In genomic region chr2:73640946-73641766, GRCh38 we compare ENCODE assay signal across 24 cellular contexts. TPM values are rescaled to one million over a fixed set of nuclear protein-coding genes. Genes with fewer than 3 reads are reported as not detected.
"Had no signal": no experiment of that assay in that cellular context is flagged by ENCODE, and none has a peak within 500 bp of the region (broad histone marks: within the 10 kb centered on the region; RNA-seq: fewer than 3 reads in every experiment).

No MANE protein-coding gene starts in this region.

- H3K4me3 ChIP-seq: coronary artery, esophagus squamous epithelium, gastroesophageal sphincter, left ventricle myocardium inferior, lung, ovary, testis, tibial nerve had no signal

- H3K4me3 Mint-ChIP-seq: naive thymus-derived CD4-positive, alpha-beta T cell; nephron progenitor cell; stimulated activated memory B cell treated with anti-CD40 and anti-IgM and Interleukin-4, amounts not matched to agents 10 μg/mL and 1 μg/mL and 100 μg/mL, for 72 hours; stimulated activated naive CD8-positive, alpha-beta T cell treated with anti-CD3 and anti-CD28 coated beads, Interleukin-15, amount 100 ng/mL, for 72 hours had no signal

- H3K36me3 ChIP-seq: esophagus squamous epithelium, gastroesophageal sphincter, left ventricle myocardium inferior, neutrophil, ovary, tibial nerve had no signal

- ATAC-seq: gastroesophageal sphincter; naive thymus-derived CD4-positive, alpha-beta T cell; stimulated activated memory B cell treated with anti-CD40 and anti-IgM and Interleukin-4, amounts not matched to agents 10 μg/mL and 1 μg/mL and 100 μg/mL, for 72 hours; stimulated activated naive CD8-positive, alpha-beta T cell treated with anti-CD3 and anti-CD28 coated beads, Interleukin-15, amount 100 ng/mL, for 72 hours had no signal

- DNase-seq: central memory CD4-positive, alpha-beta T cell; effector CD4-positive, alpha-beta T cell; esophagus squamous epithelium; glutamatergic neuron; islet precursor cell; left ventricle myocardium inferior; naive thymus-derived CD4-positive, alpha-beta T cell; nephron progenitor cell; ovary; right cardiac atrium; stimulated activated CD4-positive, alpha-beta T cell treated with anti-CD3 and anti-CD28 coated beads, Interleukin-4, amount 100 ng/mL, for 24 hours; stimulated activated naive CD8-positive, alpha-beta T cell treated with anti-CD3 and anti-CD28 coated beads, Interleukin-15, amount 100 ng/mL, for 72 hours; testis had no signal

- H3K27me3 ChIP-seq: esophagus squamous epithelium, gastroesophageal sphincter, neutrophil, ovary, testis, tibial nerve had no signal

- H3K27ac ChIP-seq: coronary artery, esophagus squamous epithelium, gastroesophageal sphincter, left ventricle myocardium inferior, neutrophil, ovary, testis, tibial nerve had no signal

- H3K36me3 Mint-ChIP-seq: stimulated activated memory B cell treated with anti-CD40 and anti-IgM and Interleukin-4, amounts not matched to agents 10 μg/mL and 1 μg/mL and 100 μg/mL, for 72 hours had no signal

- H3K27ac Mint-ChIP-seq: naive thymus-derived CD4-positive, alpha-beta T cell; nephron progenitor cell; stimulated activated memory B cell treated with anti-CD40 and anti-IgM and Interleukin-4, amounts not matched to agents 10 μg/mL and 1 μg/mL and 100 μg/mL, for 72 hours had no signal

- H3K4me1 ChIP-seq: esophagus squamous epithelium, gastroesophageal sphincter, left ventricle myocardium inferior, tibial nerve had no signal

- H3K4me1 Mint-ChIP-seq: naive thymus-derived CD4-positive, alpha-beta T cell; stimulated activated memory B cell treated with anti-CD40 and anti-IgM and Interleukin-4, amounts not matched to agents 10 μg/mL and 1 μg/mL and 100 μg/mL, for 72 hours; stimulated activated naive CD8-positive, alpha-beta T cell treated with anti-CD3 and anti-CD28 coated beads, Interleukin-15, amount 100 ng/mL, for 72 hours had no signal

- H3K9me3 ChIP-seq: esophagus squamous epithelium, gastroesophageal sphincter, left ventricle myocardium inferior, neutrophil, ovary, testis, tibial nerve had no signal

RNA-seq across cellular contexts. Expression of gene NAT8, which starts 1.1 kb away (rescaled TPM):
- total RNA-seq: chondrocyte; dermis microvascular lymphatic vessel endothelial cell; esophagus squamous epithelium; gastroesophageal sphincter; left ventricle myocardium inferior; lung; naive thymus-derived CD4-positive, alpha-beta T cell; progenitor cell of endocrine pancreas; right cardiac atrium; subcutaneous adipose tissue; testis; tibial nerve; urinary bladder had no signal
